In the genomic region with DNA sequence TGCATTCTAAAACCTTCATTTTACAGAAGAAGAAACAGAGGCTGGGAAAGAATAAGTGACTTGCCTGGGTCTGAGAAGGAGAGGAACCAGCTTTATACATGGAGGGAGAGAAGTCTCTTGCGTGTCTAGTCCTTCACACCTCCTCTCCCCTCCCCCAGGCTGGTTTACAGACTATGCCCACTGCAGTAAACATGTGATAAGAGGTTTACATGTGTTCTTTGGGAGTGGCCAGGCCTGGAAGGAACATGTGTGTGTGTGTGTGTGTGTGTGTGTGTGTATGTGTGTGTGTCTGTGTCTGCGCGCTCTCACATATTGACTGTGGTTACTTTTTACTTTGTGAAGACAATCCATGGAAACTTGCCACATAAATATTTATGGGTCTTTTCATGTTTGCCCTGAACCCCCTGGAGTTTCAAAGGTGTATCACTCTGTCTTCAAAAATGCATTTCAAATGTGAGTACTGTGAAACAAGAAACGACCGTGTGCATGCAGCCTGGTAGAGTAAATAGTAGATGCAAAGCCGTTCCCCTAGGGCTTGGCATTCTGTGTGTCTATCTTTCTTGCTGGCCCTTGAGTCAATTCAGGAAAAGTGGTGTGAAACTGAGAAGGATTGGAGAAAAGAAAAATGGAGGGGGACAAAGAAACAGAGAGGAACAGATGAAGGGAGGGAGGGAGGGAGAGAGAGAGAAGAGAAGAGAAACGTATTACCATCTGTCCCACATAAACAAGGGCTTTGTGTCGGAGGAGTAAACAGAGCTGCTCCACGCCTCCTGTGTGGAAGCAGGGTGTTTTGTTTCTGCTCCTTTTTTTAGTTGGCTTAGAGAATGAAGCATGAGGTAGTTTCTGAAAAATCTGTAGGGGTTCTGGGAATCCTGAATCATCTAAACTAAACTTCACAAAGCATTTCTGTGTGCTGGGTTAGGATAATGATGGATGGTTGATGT, we compare ENCODE assay signal across 1 cellular context.
TF ChIP-seq lines count a peak whose summit lies in the region.

No MANE protein-coding gene starts in this region.

TF ChIP-seq in H1, 55 proteins besides CTCF, POLR2A, EP300 and RAD21:
- TF ChIP-seq SRF (IDR thresholded peaks at IDR 0.05; ENCODE audit: low read depth, low read length) (no peak), GABPA (IDR thresholded peaks at IDR 0.05; ENCODE audit: borderline replicate concordance, insufficient read depth, low read length) (no peak), RFX5 (IDR thresholded peaks at IDR 0.05; ENCODE audit: borderline replicate concordance, low read depth, low read length) (no peak), HDAC6 (IDR thresholded peaks at IDR 0.05; ENCODE audit: low read depth, low read length) (no peak)
